In the genomic region with DNA sequence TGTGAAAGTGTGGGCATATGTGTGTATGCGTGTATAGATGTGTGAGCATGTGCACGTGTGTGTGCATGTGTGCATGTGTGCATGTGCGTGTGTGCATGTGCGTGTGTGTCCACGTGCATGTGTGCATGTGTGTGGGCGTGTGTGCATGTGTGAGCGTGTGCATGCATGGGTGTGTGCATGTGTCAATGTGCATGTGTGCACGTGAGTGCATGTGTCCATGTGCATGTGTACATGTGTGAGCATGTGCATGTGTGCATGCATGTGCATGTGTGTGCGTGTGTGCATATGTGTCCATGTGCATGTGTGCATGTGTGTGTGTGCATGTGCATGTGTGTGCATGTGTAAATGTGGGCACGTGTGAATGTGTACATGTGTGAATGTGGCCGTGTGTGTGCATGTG, we compare ENCODE assay signal across 1 cellular context.
TF ChIP-seq lines count a peak whose summit lies in the region.

No MANE protein-coding gene starts in this region.

TF ChIP-seq in GM12878, 131 proteins besides CTCF, POLR2A, EP300 and RAD21 (continued from another document):
- no peak for TF ChIP-seq CBX3 (IDR thresholded peaks at IDR 0.05; ENCODE audit: borderline replicate concordance, low read depth)
- TF ChIP-seq, protein P1, sequence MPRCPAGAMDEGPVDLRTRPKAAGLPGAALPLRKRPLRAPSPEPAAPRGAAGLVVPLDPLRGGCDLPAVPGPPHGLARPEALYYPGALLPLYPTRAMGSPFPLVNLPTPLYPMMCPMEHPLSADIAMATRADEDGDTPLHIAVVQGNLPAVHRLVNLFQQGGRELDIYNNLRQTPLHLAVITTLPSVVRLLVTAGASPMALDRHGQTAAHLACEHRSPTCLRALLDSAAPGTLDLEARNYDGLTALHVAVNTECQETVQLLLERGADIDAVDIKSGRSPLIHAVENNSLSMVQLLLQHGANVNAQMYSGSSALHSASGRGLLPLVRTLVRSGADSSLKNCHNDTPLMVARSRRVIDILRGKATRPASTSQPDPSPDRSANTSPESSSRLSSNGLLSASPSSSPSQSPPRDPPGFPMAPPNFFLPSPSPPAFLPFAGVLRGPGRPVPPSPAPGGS (IDR thresholded peaks at IDR 0.05; ENCODE audit: borderline replicate concordance, insufficient read depth, low read depth, low read length, poor library complexity, severe bottlenecking): peak; percentile 37
